21 cellular contexts compared by ENCODE assay signal in genomic region chr1:223209992-223210785, GRCh38.
DNase-seq lines count a peak whose midpoint lies in the region; ATAC-seq, FAIRE-seq and TF ChIP-seq lines count a peak whose summit lies in the region.
"Had no signal": no experiment of that assay in that cellular context is flagged by ENCODE, and none has a peak within 500 bp of the region (broad histone marks: within the 10 kb centered on the region; RNA-seq: fewer than 3 reads in every experiment).

No MANE protein-coding gene starts in this region.

- DNase-seq in astrocyte (ENCODE audit: low read depth) = no peak
- no peak for DNase-seq in progenitor cell of endocrine pancreas (ENCODE audit: low spot score, unreplicated experiment)
- no peak for DNase-seq in vagina (ENCODE audit: extremely low spot score in 2 of 2)
- DNase-seq in activated CD4-positive, alpha-beta T cell treated with anti-CD3 and anti-CD28 coated beads for 36 hours = no peak
- DNase-seq: 8988T; ACHN; AML-193; BE2C; CD4-positive, alpha-beta memory T cell; COR-L47; DMS153; DND-41; GOT3 had no signal

- peaks cover 3% of the 10 kb centered on the region for H3K27me3 Mint-ChIP-seq in astrocyte (ENCODE audit: low read depth, unreplicated experiment)
- no peaks in the 10 kb centered on the region for H3K27me3 Mint-ChIP-seq in progenitor cell of endocrine pancreas
- H3K27me3 Mint-ChIP-seq in activated CD4-positive, alpha-beta T cell treated with anti-CD3 and anti-CD28 coated beads for 36 hours = no peaks in the 10 kb centered on the region

- ATAC-seq in HG03469 (IDR thresholded peaks at IDR 0.05; ENCODE audit: unreplicated experiment) = no peak
- ATAC-seq in activated CD4-positive, alpha-beta T cell treated with anti-CD3 and anti-CD28 coated beads for 36 hours = no peak
- ATAC-seq: A549 had no signal

- H3K9me3 ChIP-seq in HEK293 (ENCODE audit: control insufficient read depth, insufficient read depth, low read depth, low read length) (no peaks in the 10 kb centered on the region), astrocyte (ENCODE audit: insufficient read depth, low read depth, low read length) (no peaks in the 10 kb centered on the region), vagina (no peaks in the 10 kb centered on the region)
- H3K9me3 ChIP-seq: A549; BE2C; BLaER1 treated with 17β-estradiol and CSF1 and Interleukin-3, amounts not matched to agents 10 nM and 100 nM; HAP-1 had no signal

- CTCF ChIA-PET in HEK293 (lab: Yijun Ruan, JAX) = no interaction called here
- CTCF ChIA-PET in activated CD4-positive, alpha-beta T cell treated with anti-CD3 and anti-CD28 coated beads for 36 hours (lab: Charles Lee) = interaction anchor here (0.6 to 0.7 kb wide), 2 partner anchors 15 to 215 kb away, joined by 3 read pairs; no protein-coding TSS in a partner anchor

- POLR2A ChIA-PET in HEK293 (lab: Yijun Ruan, JAX) = no interaction called here
- POLR2A ChIA-PET in activated CD4-positive, alpha-beta T cell treated with anti-CD3 and anti-CD28 coated beads for 36 hours (lab: Charles Lee) = no interaction called here

- H3K4me3 Mint-ChIP-seq in astrocyte (ENCODE audit: unreplicated experiment) = peak overlapping the region; percentile 14
- H3K4me3 Mint-ChIP-seq in progenitor cell of endocrine pancreas (ENCODE audit: low read depth) = no peak overlapping the region
- no peak overlapping the region for H3K4me3 Mint-ChIP-seq in activated CD4-positive, alpha-beta T cell treated with anti-CD3 and anti-CD28 coated beads for 36 hours
- H3K4me3 Mint-ChIP-seq: CD4-positive, alpha-beta memory T cell had no signal

- no peaks in the 10 kb centered on the region for H3K36me3 ChIP-seq in HEK293 (ENCODE audit: control insufficient read depth in 2 of 2, insufficient read depth in 1 of 2, low read length in 2 of 2)
- H3K36me3 ChIP-seq in astrocyte (ENCODE audit: insufficient read depth, low read length) = no peaks in the 10 kb centered on the region
- no peaks in the 10 kb centered on the region for H3K36me3 ChIP-seq in vagina
- H3K36me3 ChIP-seq: BE2C; BLaER1 treated with 17β-estradiol and CSF1 and Interleukin-3, amounts not matched to agents 10 nM and 100 nM; HAP-1 had no signal

- no peak overlapping the region for H2AFZ ChIP-seq in astrocyte (ENCODE audit: low read depth, low read length)

- TF ChIP-seq POLR2A in vagina (IDR thresholded peaks at IDR 0.05) = no peak

- no peaks in the 10 kb centered on the region for H4K20me1 ChIP-seq in astrocyte (ENCODE audit: insufficient read depth, low read length)
- H4K20me1 ChIP-seq: BLaER1 treated with 17β-estradiol and CSF1 and Interleukin-3, amounts not matched to agents 10 nM and 100 nM had no signal

- no peak overlapping the region for H3K27ac ChIP-seq in HEK293 (ENCODE audit: extremely low read depth, low read depth, low read length)
- no peak overlapping the region for H3K27ac ChIP-seq in astrocyte (ENCODE audit: low read depth, low read length)
- no peak overlapping the region for H3K27ac ChIP-seq in vagina
- H3K27ac ChIP-seq: A549; BLaER1 treated with 17β-estradiol and CSF1 and Interleukin-3, amounts not matched to agents 10 nM and 100 nM had no signal

- no peak overlapping the region for H3K27ac Mint-ChIP-seq in astrocyte (ENCODE audit: unreplicated experiment)
- peak overlapping the region; percentile 78 for H3K27ac Mint-ChIP-seq in progenitor cell of endocrine pancreas
- no peak overlapping the region for H3K27ac Mint-ChIP-seq in activated CD4-positive, alpha-beta T cell treated with anti-CD3 and anti-CD28 coated beads for 36 hours
- H3K27ac Mint-ChIP-seq: CD4-positive, alpha-beta memory T cell had no signal

- intact Hi-C loops in vagina (cut with DNase I) = no loop called here
- intact Hi-C loops in activated CD4-positive, alpha-beta T cell treated with anti-CD3 and anti-CD28 coated beads for 36 hours (cut with DNase I, micrococcal nuclease) = no loop called here

- H3K9me3 Mint-ChIP-seq in astrocyte (ENCODE audit: unreplicated experiment) = no peaks in the 10 kb centered on the region
- no peaks in the 10 kb centered on the region for H3K9me3 Mint-ChIP-seq in progenitor cell of endocrine pancreas (ENCODE audit: low read depth)
- H3K9me3 Mint-ChIP-seq in activated CD4-positive, alpha-beta T cell treated with anti-CD3 and anti-CD28 coated beads for 36 hours (ENCODE audit: low read depth) = no peaks in the 10 kb centered on the region
- H3K9me3 Mint-ChIP-seq: CD4-positive, alpha-beta memory T cell had no signal

- H3K27me3 ChIP-seq in astrocyte (ENCODE audit: insufficient read depth, low read length) = no peaks in the 10 kb centered on the region
- no peaks in the 10 kb centered on the region for H3K27me3 ChIP-seq in vagina
- H3K27me3 ChIP-seq: BLaER1 treated with 17β-estradiol and CSF1 and Interleukin-3, amounts not matched to agents 10 nM and 100 nM had no signal

- no peak for FAIRE-seq in astrocyte (lab: Jason Lieb, UNC)
- FAIRE-seq: A549, G401.6, GM12892, H54 had no signal

- H3K79me2 ChIP-seq in astrocyte (ENCODE audit: insufficient read depth, low read length) = no peaks in the 10 kb centered on the region

- H3K36me3 Mint-ChIP-seq in astrocyte (ENCODE audit: low read depth, unreplicated experiment) (peaks cover 1% of the 10 kb centered on the region), progenitor cell of endocrine pancreas (ENCODE audit: insufficient read depth) (no peaks in the 10 kb centered on the region)
- no peaks in the 10 kb centered on the region for H3K36me3 Mint-ChIP-seq in activated CD4-positive, alpha-beta T cell treated with anti-CD3 and anti-CD28 coated beads for 36 hours (ENCODE audit: low read depth)
- H3K36me3 Mint-ChIP-seq: CD4-positive, alpha-beta memory T cell had no signal

- no peak overlapping the region for H3K9ac ChIP-seq in astrocyte (ENCODE audit: low read length)
- H3K9ac ChIP-seq: BLaER1 treated with 17β-estradiol and CSF1 and Interleukin-3, amounts not matched to agents 10 nM and 100 nM had no signal

- H3K4me3 ChIP-seq in HEK293 (ENCODE audit: low read depth, low read length) (no peak overlapping the region), astrocyte (ENCODE audit: insufficient read depth, low read depth, low read length) (no peak overlapping the region), vagina (no peak overlapping the region)
- H3K4me3 ChIP-seq: A549; BLaER1 treated with 17β-estradiol and CSF1 and Interleukin-3, amounts not matched to agents 10 nM and 100 nM; HAP-1 had no signal

- H3K4me1 Mint-ChIP-seq in astrocyte (ENCODE audit: low read depth, unreplicated experiment) (peaks cover 51% of the 10 kb centered on the region), progenitor cell of endocrine pancreas (ENCODE audit: low read depth) (peaks cover 37% of the 10 kb centered on the region)
- no peaks in the 10 kb centered on the region for H3K4me1 Mint-ChIP-seq in activated CD4-positive, alpha-beta T cell treated with anti-CD3 and anti-CD28 coated beads for 36 hours
- H3K4me1 Mint-ChIP-seq: CD4-positive, alpha-beta memory T cell had no signal

- no peak for TF ChIP-seq CTCF in HEK293 (tag by site-specific recombination; IDR thresholded peaks at IDR 0.05)
- TF ChIP-seq CTCF in astrocyte (IDR thresholded peaks at IDR 0.05; ENCODE audit: insufficient read depth, low read depth, low read length) = no peak
- TF ChIP-seq CTCF in progenitor cell of endocrine pancreas (IDR thresholded peaks at IDR 0.05; ENCODE audit: unreplicated experiment) = no peak
- TF ChIP-seq CTCF in vagina (IDR thresholded peaks at IDR 0.05) = no peak

- H3K4me1 ChIP-seq in HEK293 (ENCODE audit: control insufficient read depth, insufficient read depth, low read length) (no peaks in the 10 kb centered on the region), astrocyte (ENCODE audit: insufficient read depth, low read length) (peaks cover 14% of the 10 kb centered on the region), vagina (no peaks in the 10 kb centered on the region)
- H3K4me1 ChIP-seq: A549, BE2C, HAP-1 had no signal

- peak overlapping the region; percentile 0 for H3K4me2 ChIP-seq in astrocyte (ENCODE audit: low read length)
- H3K4me2 ChIP-seq: A549; BLaER1 treated with 17β-estradiol and CSF1 and Interleukin-3, amounts not matched to agents 10 nM and 100 nM had no signal

TF ChIP-seq in HEK293, 187 proteins besides CTCF, POLR2A, EP300 and RAD21:
- TF ChIP-seq SETDB1 (IDR thresholded peaks at IDR 0.05; ENCODE audit: insufficient read length, low read length) = no peak
- TF ChIP-seq ZNF555 (tag by site-specific recombination; conservative IDR thresholded peaks at IDR 0.05) = 0 out of 2 replicates have a peak, but pooled peaks have one; percentile 9
- no peak for TF ChIP-seq ZNF777 (tag by site-specific recombination; IDR thresholded peaks at IDR 0.05; ENCODE audit: borderline replicate concordance)
- TF ChIP-seq ZNF624 (tag by site-specific recombination; IDR thresholded peaks at IDR 0.05) = no peak
TF ChIP-seq in HEK293: peak in this region for 1.
